8 cellular contexts compared by ENCODE assay signal in the genomic region with DNA sequence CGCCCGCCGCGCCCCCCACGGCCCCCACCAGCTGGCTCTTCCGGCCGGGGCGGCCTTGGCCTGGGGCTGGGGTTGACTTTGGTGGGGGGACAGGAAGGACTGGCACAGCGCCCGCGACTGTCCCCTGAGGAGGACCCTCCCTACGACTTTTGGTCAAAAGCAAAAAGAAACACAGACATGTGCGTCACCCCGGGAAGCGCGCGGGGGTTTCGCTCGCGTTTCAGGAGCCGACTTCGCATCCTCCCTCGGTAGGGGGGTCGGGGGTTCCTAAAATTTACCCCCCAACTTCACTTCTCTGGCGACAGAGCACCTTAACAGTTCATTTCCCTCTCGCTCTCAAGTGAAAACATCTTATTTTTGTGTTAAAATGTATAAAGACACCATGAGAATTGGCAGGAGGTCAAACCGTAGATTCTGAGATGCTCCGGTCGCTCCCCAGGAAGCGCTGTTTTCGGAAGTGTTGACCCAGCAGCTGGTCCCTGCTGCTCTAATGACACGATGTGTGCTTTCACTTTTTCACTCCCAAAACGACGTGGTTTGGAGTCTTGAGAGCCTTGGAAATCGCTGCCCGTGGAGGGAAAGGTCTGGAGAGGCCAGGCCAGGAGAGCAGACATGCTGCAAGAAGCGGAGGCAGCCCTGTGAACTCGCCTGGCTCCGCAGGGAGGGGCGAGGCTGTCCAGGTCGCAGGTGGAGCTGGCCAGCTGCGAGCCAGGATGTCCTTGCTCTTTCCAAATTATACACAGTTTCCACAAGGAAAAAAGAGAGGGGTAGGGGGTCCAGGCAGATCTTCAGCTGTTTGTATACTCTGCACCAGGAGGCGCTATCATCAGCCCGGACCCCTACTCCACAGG.
DNase-seq lines count a peak whose midpoint lies in the region; TF ChIP-seq lines count a peak whose summit lies in the region.

No MANE protein-coding gene starts in this region.

- H3K27me3 ChIP-seq in Karpas-422 (ENCODE audit: low read length) (no peaks in the 10 kb centered on the region), esophagus muscularis mucosa (no peaks in the 10 kb centered on the region), muscle layer of colon (ENCODE audit: control insufficient read depth in 1 of 2, insufficient read depth in 2 of 2, low read length in 2 of 2) (no peaks in the 10 kb centered on the region), thymus (ENCODE audit: control insufficient read depth, insufficient read depth) (peaks cover 11% of the 10 kb centered on the region)

- WGBS in esophagus muscularis mucosa: 5% methylated on average over 38 of the region's 44 CpGs
- WGBS in thymus: 2% methylated on average over 44 of the region's 44 CpGs

- TF ChIP-seq POLR2A in esophagus muscularis mucosa (IDR thresholded peaks at IDR 0.05; ENCODE audit: low read depth): no peak

- peak overlapping the region; percentile 93 for H2AFZ ChIP-seq in Karpas-422 (ENCODE audit: low read length)

- TF ChIP-seq CTCF in GM12873 (IDR thresholded peaks at IDR 0.05; ENCODE audit: insufficient read depth, low read depth, low read length, missing control alignments): peak; percentile 45
- TF ChIP-seq CTCF in esophagus muscularis mucosa (IDR thresholded peaks at IDR 0.05): peak in 2 of 3 experiments; percentile 14 to 22

- no peaks in the 10 kb centered on the region for H3K79me2 ChIP-seq in Karpas-422 (ENCODE audit: low read length)

- no peak for TF ChIP-seq EP300 in esophagus muscularis mucosa (IDR thresholded peaks at IDR 0.05)

- peak overlapping the region; percentile 80 for H3K4me3 ChIP-seq in Karpas-422 (ENCODE audit: low read length)
- H3K4me3 ChIP-seq in esophagus muscularis mucosa: peak overlapping the region; percentile 66 to 82 (median 74)
- peak overlapping the region; percentile 83 for H3K4me3 ChIP-seq in muscle layer of colon (ENCODE audit: low read depth in 1 of 2, low read length in 2 of 2)
- H3K4me3 ChIP-seq in thymus (ENCODE audit: low read length): peak overlapping the region; percentile 59

- no peaks in the 10 kb centered on the region for H4K20me1 ChIP-seq in Karpas-422 (ENCODE audit: insufficient read depth, low read depth, low read length)

- peak overlapping the region; percentile 81 for H3K9ac ChIP-seq in Karpas-422 (ENCODE audit: low read length)
- peak overlapping the region; percentile 32 for H3K9ac ChIP-seq in muscle layer of colon (ENCODE audit: low read length)

- intact Hi-C loops in esophagus muscularis mucosa (cut with DNase I): loop anchor here (5.0 kb wide), 1 partner anchor 336 kb away; the partner anchor contains the start of gene MAP3K1

- no peaks in the 10 kb centered on the region for H3K36me3 ChIP-seq in Karpas-422 (ENCODE audit: insufficient read depth, low read length)
- no peaks in the 10 kb centered on the region for H3K36me3 ChIP-seq in esophagus muscularis mucosa
- no peaks in the 10 kb centered on the region for H3K36me3 ChIP-seq in muscle layer of colon (ENCODE audit: insufficient read depth, low read length)
- H3K36me3 ChIP-seq in thymus (ENCODE audit: control insufficient read depth, insufficient read depth): no peaks in the 10 kb centered on the region

- peaks cover 42% of the 10 kb centered on the region for H3K4me1 ChIP-seq in Karpas-422 (ENCODE audit: low read length)
- peaks cover 10 to 42% (median 29%) of the 10 kb centered on the region in 4 donors for H3K4me1 ChIP-seq in esophagus muscularis mucosa
- peaks cover 15% of the 10 kb centered on the region for H3K4me1 ChIP-seq in muscle layer of colon (ENCODE audit: insufficient read depth, low read length)
- H3K4me1 ChIP-seq in thymus (ENCODE audit: control insufficient read depth, insufficient read depth, low read length): peaks cover 5% of the 10 kb centered on the region

- H3K9me2 ChIP-seq in Karpas-422 (replicated peaks; ENCODE audit: insufficient read depth, low read length): no peaks in the 10 kb centered on the region

- H3K27ac ChIP-seq in Karpas-422 (ENCODE audit: low read length) (peak overlapping the region; percentile 73; the same call in 1 of the 2 replicates), esophagus muscularis mucosa (replicated peaks in 1 of 4) (peak overlapping the region; percentile 85 to 92 (median 88)), muscle layer of colon (ENCODE audit: low read depth, low read length) (peak overlapping the region; percentile 88), thymus (ENCODE audit: low read depth) (peak overlapping the region; percentile 77)

- peak overlapping the region; percentile 98 for H3K4me2 ChIP-seq in Karpas-422 (ENCODE audit: low read depth, low read length, poor library complexity, severe bottlenecking)

- H3K9me3 ChIP-seq in Karpas-422 (ENCODE audit: low read length): no peaks in the 10 kb centered on the region
- no peaks in the 10 kb centered on the region for H3K9me3 ChIP-seq in esophagus muscularis mucosa
- H3K9me3 ChIP-seq in muscle layer of colon (ENCODE audit: low read length): no peaks in the 10 kb centered on the region
- no peaks in the 10 kb centered on the region for H3K9me3 ChIP-seq in thymus (ENCODE audit: control insufficient read depth)

- peak; percentile 73 for DNase-seq in Karpas-422
- peak; percentile 66 for DNase-seq in activated CD8-positive, alpha-beta memory T cell treated with anti-CD3 and anti-CD28 coated beads, Interleukin-2, amount 50 U/mL, for 48 hours
- no peak for DNase-seq in esophagus muscularis mucosa (ENCODE audit: extremely low spot score)
- DNase-seq in DMS114 treated with DMSO at 0.1 percent for 48 hours (lab: John Stamatoyannopoulos, UW; ENCODE audit: unreplicated experiment): no peak
- DNase-seq in occipital lobe (lab: John Stamatoyannopoulos, UW): no peak

Comparison
In these comparisons a context has a peak if more than half of its experiments do, and no peak if none do; other contexts are left out.
1. DNase-seq: peak in Karpas-422 (single experiment) and activated CD8-positive, alpha-beta memory T cell treated with anti-CD3 and anti-CD28 coated beads, Interleukin-2, amount 50 U/mL, for 48 hours (single experiment); none in esophagus muscularis mucosa (single experiment), DMS114 treated with DMSO at 0.1 percent for 48 hours (single experiment) and occipital lobe (single experiment).
2. Peak in every context shown above with its lines, with median percentiles within 50 percentile points of each other: H3K27ac ChIP-seq and H3K4me3 ChIP-seq.